Comparison of ENCODE assay signal across 8 cellular contexts in the genomic region with DNA sequence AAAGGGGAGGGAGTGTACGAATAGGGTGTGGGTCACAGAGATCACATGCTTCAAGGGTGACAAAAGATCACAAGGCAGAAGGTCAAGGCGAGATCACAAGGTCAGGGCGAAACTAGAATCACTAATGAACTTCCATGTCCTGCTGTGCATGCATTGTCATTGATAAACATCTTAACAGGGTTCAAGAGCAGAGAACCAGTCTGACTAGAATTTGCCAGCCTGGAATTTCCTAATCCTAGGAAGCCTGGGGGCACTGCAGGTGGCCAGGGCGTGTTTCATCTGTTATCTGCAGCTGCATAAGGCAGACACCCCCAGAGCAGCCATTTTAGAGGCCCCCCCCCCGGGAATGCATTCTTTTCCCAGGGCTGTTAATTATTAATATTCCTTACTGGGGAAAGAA. TPM values are rescaled to one million over a fixed set of nuclear protein-coding genes. Genes with fewer than 3 reads are reported as not detected.
"Had no signal": no experiment of that assay in that cellular context is flagged by ENCODE, and none has a peak within 500 bp of the region (broad histone marks: within the 10 kb centered on the region; RNA-seq: fewer than 3 reads in every experiment).

No MANE protein-coding gene starts in this region.

RNA-seq across cellular contexts. Expression of gene PKD2L1, which starts 28.9 kb away (rescaled TPM):
- total RNA-seq: activated B cell treated with CpG ODN at 0.5 μM for 24 hours; activated CD4-positive, alpha-beta T cell treated with anti-CD3 and anti-CD28 coated beads, Interleukin-2, amount 10 ng/mL, durations not matched to agents 24 days and 14 days; activated CD8-positive, alpha-beta memory T cell treated with anti-CD3 and anti-CD28 coated beads, Interleukin-2, amount 10 ng/mL, durations not matched to agents 7 days and 5 days; activated T-helper 1 cell treated with anti-CD3 and anti-CD28 coated beads, Interleukin-12 subunit alpha, Interleukin-12 subunit beta, Interleukin-2, Interleukin-4 antibody, amounts not matched to agents 30 ng/mL and 10 ng/mL and 1 ng/mL, durations not matched to agents 14 hours and 24 hours and 36 hours; cerebellum; LHCN-M2; MCF 10A; RPMI7951 had no signal
